26 cellular contexts compared by ENCODE assay signal in the genomic region with DNA sequence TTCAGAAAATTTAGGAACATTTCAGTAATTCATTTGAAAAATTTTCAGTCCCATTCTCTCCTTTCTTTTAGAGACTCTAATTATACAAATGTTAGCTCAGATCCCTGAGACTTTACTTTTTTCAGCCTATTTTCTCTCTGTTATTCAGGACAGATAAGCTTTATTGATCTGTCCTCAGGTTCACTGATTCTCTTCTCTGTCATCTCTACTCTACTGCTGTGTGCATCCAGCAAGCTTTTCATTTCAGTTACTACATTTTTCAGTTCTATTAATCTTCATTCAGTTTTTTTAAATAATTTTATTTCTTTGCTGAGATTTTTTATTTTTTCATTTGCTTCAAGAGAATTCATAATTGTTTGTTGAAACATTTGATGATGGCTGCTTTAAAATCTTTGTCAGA.
"Had no signal": no experiment of that assay in that cellular context is flagged by ENCODE, and none has a peak within 500 bp of the region (broad histone marks: within the 10 kb centered on the region; RNA-seq: fewer than 3 reads in every experiment).

No MANE protein-coding gene starts in this region.

- ATAC-seq: stimulated activated memory B cell treated with anti-CD40 and anti-IgM and Interleukin-4, amounts not matched to agents 10 μg/mL and 1 μg/mL and 100 μg/mL, for 72 hours; stimulated activated naive B cell treated with anti-CD40 and anti-IgM and Interleukin-4, amounts not matched to agents 10 μg/mL and 1 μg/mL and 100 μg/mL, for 72 hours; stimulated activated naive CD8-positive, alpha-beta T cell treated with anti-CD3 and anti-CD28 coated beads, Interleukin-15, amount 100 ng/mL, for 72 hours; stimulated activated naive CD8-positive, alpha-beta T cell treated with anti-CD3 and anti-CD28 coated beads, Interleukin-15, Interleukin-2, amounts not matched to agents 100 U/mL and 50 U/mL, for 24 hours; upper lobe of right lung had no signal

- DNase-seq: stimulated activated CD4-positive, alpha-beta T cell treated with anti-CD3 and anti-CD28 coated beads, Interleukin-2, amount 100 ng/mL, for 48 hours; stimulated activated CD4-positive, alpha-beta T cell treated with anti-CD3 and anti-CD28 coated beads, Interleukin-4, amount 100 ng/mL, for 1 hour; stimulated activated CD4-positive, alpha-beta T cell treated with anti-CD3 and anti-CD28 coated beads, Interleukin-4, amount 100 ng/mL, for 24 hours; stimulated activated CD4-positive, alpha-beta T cell treated with anti-CD3 and anti-CD28 coated beads, Interleukin-4, amount 100 ng/mL, for 4 hours; stimulated activated CD8-positive, alpha-beta memory T cell treated with anti-CD3 and anti-CD28 coated beads, Interleukin-4, amount 100 ng/mL, for 48 hours; stimulated activated naive B cell treated with anti-CD40 and anti-IgM and Interleukin-4, amounts not matched to agents 10 μg/mL and 1 μg/mL and 100 μg/mL, for 72 hours; stimulated activated naive CD4-positive, alpha-beta T cell; stimulated activated naive CD4-positive, alpha-beta T cell treated with Interleukin-2 at 50 U/mL for 16 hours; stimulated activated naive CD8-positive, alpha-beta T cell treated with anti-CD3 and anti-CD28 coated beads, Interleukin-15, amount 100 ng/mL, for 72 hours; stimulated activated naive CD8-positive, alpha-beta T cell treated with anti-CD3 and anti-CD28 coated beads, Interleukin-15, Interleukin-2, amounts not matched to agents 100 U/mL and 50 U/mL, for 24 hours; stomach; substantia nigra; testis; thyroid gland; tibial artery; transverse colon; trophoblast cell; upper lobe of left lung; upper lobe of right lung; uterus had no signal

- FAIRE-seq: urothelium cell line had no signal

- H3K9me3 ChIP-seq: stomach, suprapubic skin, testis, thoracic aorta, thyroid gland, tibial artery, transverse colon, upper lobe of left lung, upper lobe of right lung, uterus, vagina had no signal

- H3K4me3 ChIP-seq: stomach, suprapubic skin, testis, thoracic aorta, thyroid gland, tibial artery, tibial nerve, transverse colon, upper lobe of left lung, upper lobe of right lung, uterus, vagina had no signal

- H3K36me3 ChIP-seq: stomach, suprapubic skin, thoracic aorta, thyroid gland, tibial artery, tibial nerve, transverse colon, upper lobe of left lung, upper lobe of right lung, uterus, vagina had no signal

- H3K27me3 ChIP-seq: suprapubic skin, testis, thyroid gland, tibial artery, tibial nerve, transverse colon, upper lobe of left lung, upper lobe of right lung, uterus, vagina had no signal

- H3K27ac ChIP-seq: stomach, suprapubic skin, testis, thoracic aorta, thyroid gland, tibial artery, tibial nerve, transverse colon, upper lobe of left lung, upper lobe of right lung, uterus, vagina had no signal

- H3K4me1 ChIP-seq: stomach, suprapubic skin, testis, thyroid gland, tibial nerve, transverse colon, upper lobe of left lung, upper lobe of right lung, uterus, vagina had no signal
